ENCODE assay signal across 35 cellular contexts in genomic region chr10:97254694-97255093, GRCh38.
"Had no signal": no experiment of that assay in that cellular context is flagged by ENCODE, and none has a peak within 500 bp of the region (broad histone marks: within the 10 kb centered on the region; RNA-seq: fewer than 3 reads in every experiment).

No MANE protein-coding gene starts in this region.

- H3K4me3 Mint-ChIP-seq: activated B cell treated with CpG ODN at 0.5 μM for 24 hours; activated naive CD4-positive, alpha-beta T cell treated with anti-CD3 and anti-CD28 coated beads, Interleukin-2, amount 50 U/mL, for 24 hours; activated naive CD8-positive, alpha-beta T cell treated with anti-CD3 and anti-CD28 coated beads for 36 hours; activated naive CD8-positive, alpha-beta T cell treated with anti-CD3 and anti-CD28 coated beads, Interleukin-2, amount 50 U/mL, for 24 hours; activated T-cell treated with anti-CD3 and anti-CD28 coated beads, Interleukin-2, amount 50 U/mL, for 24 hours; activated T-cell treated with anti-CD3 and anti-CD28 coated beads, Interleukin-2, amount 50 U/mL, for 72 hours; T-helper 17 cell; T-helper 2 cell treated with Interferon-gamma antibody and Interleukin-4, amounts not matched to agents 5 μg/mL and 100 μg/mL, for 36 hours had no signal

- H3K27ac Mint-ChIP-seq: activated B cell treated with CpG ODN at 0.5 μM for 24 hours; activated naive CD4-positive, alpha-beta T cell treated with anti-CD3 and anti-CD28 coated beads, Interleukin-2, amount 50 U/mL, for 24 hours; activated naive CD8-positive, alpha-beta T cell treated with anti-CD3 and anti-CD28 coated beads for 36 hours; activated naive CD8-positive, alpha-beta T cell treated with anti-CD3 and anti-CD28 coated beads, Interleukin-2, amount 50 U/mL, for 24 hours; T-helper 2 cell treated with Interferon-gamma antibody and Interleukin-4, amounts not matched to agents 5 μg/mL and 100 μg/mL, for 36 hours had no signal

- FAIRE-seq: endometrium, frontal cortex had no signal

- H3K4me1 ChIP-seq: body of pancreas, breast epithelium, colonic mucosa had no signal

- H3K36me3 ChIP-seq: adrenal gland, breast epithelium, colonic mucosa had no signal

- H3K27ac ChIP-seq: adrenal gland, body of pancreas, breast epithelium, cardiac muscle cell, colonic mucosa, heart left ventricle, WERI-Rb-1 had no signal

- H3K9me3 ChIP-seq: adrenal gland, body of pancreas, breast epithelium, colonic mucosa, heart left ventricle had no signal

- H3K4me3 ChIP-seq: adrenal gland, body of pancreas, breast epithelium, cardiac muscle cell, colonic mucosa, heart left ventricle had no signal

- H3K27me3 Mint-ChIP-seq: activated B cell treated with CpG ODN at 0.5 μM for 24 hours; activated naive CD4-positive, alpha-beta T cell treated with anti-CD3 and anti-CD28 coated beads, Interleukin-2, amount 50 U/mL, for 24 hours; activated naive CD8-positive, alpha-beta T cell treated with anti-CD3 and anti-CD28 coated beads for 36 hours; activated naive CD8-positive, alpha-beta T cell treated with anti-CD3 and anti-CD28 coated beads, Interleukin-2, amount 50 U/mL, for 24 hours; activated T-cell treated with anti-CD3 and anti-CD28 coated beads, Interleukin-2, amount 50 U/mL, for 24 hours; T-helper 17 cell had no signal

- ATAC-seq: activated CD4-positive, CD25-positive, alpha-beta regulatory T cell treated with anti-CD3 and anti-CD28 coated beads, Interleukin-2, amount 50 U/mL, for 24 hours; activated T-cell treated with anti-CD3 and anti-CD28 coated beads, Interleukin-2, amount 50 U/mL, for 72 hours; body of pancreas; esophagus mucosa; heart left ventricle; T-helper 17 cell had no signal

- H3K4me1 Mint-ChIP-seq: activated naive CD4-positive, alpha-beta T cell treated with anti-CD3 and anti-CD28 coated beads, Interleukin-2, amount 50 U/mL, for 24 hours had no signal

- H3K27me3 ChIP-seq: adrenal gland, body of pancreas, breast epithelium, cardiac muscle cell, colonic mucosa, heart left ventricle had no signal

- DNase-seq: activated B cell treated with CpG ODN at 0.5 μM for 24 hours; activated CD4-positive, alpha-beta T cell treated with anti-CD3 and anti-CD28 coated beads for 48 hours; activated CD4-positive, alpha-beta T cell treated with anti-CD3 and anti-CD28 coated beads, Interleukin-2, amount 50 U/mL, for 1 hour; activated CD4-positive, alpha-beta T cell treated with anti-CD3 and anti-CD28 coated beads, Interleukin-2, amount 50 U/mL, for 48 hours; activated CD8-positive, alpha-beta memory T cell treated with anti-CD3 and anti-CD28 coated beads, Interleukin-2, amount 50 U/mL, for 48 hours; activated gamma-delta T cell; activated naive CD4-positive, alpha-beta T cell treated with Interleukin-2 at 50 U/mL for 16 hours; activated naive CD8-positive, alpha-beta T cell treated with anti-CD3 and anti-CD28 coated beads for 36 hours; activated naive CD8-positive, alpha-beta T cell treated with anti-CD3 and anti-CD28 coated beads, Interleukin-2, amount 50 U/mL, for 24 hours; activated T-cell treated with anti-CD3 and anti-CD28 coated beads for 4 hours; activated T-cell treated with anti-CD3 and anti-CD28 coated beads, Interleukin-2, amount 50 U/mL, for 24 hours; activated T-cell treated with anti-CD3 and anti-CD28 coated beads, Interleukin-2, amount 50 U/mL, for 72 hours; adrenal gland; amygdala; aorta; body of pancreas; central memory CD4-positive, alpha-beta T cell; cerebellar nuclear complex; colonic mucosa; effector CD8-positive, alpha-beta T cell; foreskin fibroblast; glutamatergic neuron; heart left ventricle; T-helper 1 cell; T-helper 17 cell; T1000; WERI-Rb-1 had no signal

- H3K9me3 Mint-ChIP-seq: activated naive CD4-positive, alpha-beta T cell treated with anti-CD3 and anti-CD28 coated beads, Interleukin-2, amount 50 U/mL, for 24 hours; activated naive CD8-positive, alpha-beta T cell treated with anti-CD3 and anti-CD28 coated beads for 36 hours; activated naive CD8-positive, alpha-beta T cell treated with anti-CD3 and anti-CD28 coated beads, Interleukin-2, amount 50 U/mL, for 24 hours; activated T-cell treated with anti-CD3 and anti-CD28 coated beads, Interleukin-2, amount 50 U/mL, for 24 hours; activated T-cell treated with anti-CD3 and anti-CD28 coated beads, Interleukin-2, amount 50 U/mL, for 72 hours had no signal
